In genomic region chr16:74679983-74680382, GRCh38 we compare ENCODE assay signal across 1 cellular context.
TF ChIP-seq lines count a peak whose summit lies in the region.

No MANE protein-coding gene starts in this region.

TF ChIP-seq in HepG2, 621 proteins besides CTCF, POLR2A, EP300 and RAD21 (continued from another document):
- peak; percentile 87 for TF ChIP-seq HNF4A (CRISPR knock-in tag; IDR thresholded peaks at IDR 0.05)
